ENCODE assay signal across 6 cellular contexts in genomic region chr22:24011735-24012068, GRCh38. TPM values are rescaled to one million over a fixed set of nuclear protein-coding genes. Genes with fewer than 3 reads are reported as not detected.
DNase-seq lines count a peak whose midpoint lies in the region; ATAC-seq and TF ChIP-seq lines count a peak whose summit lies in the region.

No MANE protein-coding gene starts in this region.

- DNase-seq in activated T-cell treated with anti-CD3 and anti-CD28 coated beads, Interleukin-2, amount 50 U/mL, for 4 hours, result no peak
- DNase-seq in activated T-cell treated with anti-CD3 and anti-CD28 coated beads, Interleukin-2, amount 50 U/mL, for 1 hour, result no peak
- DNase-seq in prostate gland (ENCODE audit: low spot score), result no peak
- no peak for DNase-seq in activated CD4-positive, alpha-beta T cell treated with anti-CD3 and anti-CD28 coated beads, Interleukin-2, amount 50 U/mL, for 1 hour

- H3K4me3 ChIP-seq in prostate gland, result peak overlapping the region; percentile 61 to 84

- no peaks in the 10 kb centered on the region for H3K9me3 ChIP-seq in prostate gland

- H3K27ac ChIP-seq in cingulate gyrus (ENCODE audit: low read depth, low read length) (peak overlapping the region; percentile 35), prostate gland (peak overlapping the region; percentile 28 to 66)

- H3K36me3 Mint-ChIP-seq in activated T-cell treated with anti-CD3 and anti-CD28 coated beads, Interleukin-2, amount 50 U/mL, for 4 hours (ENCODE audit: insufficient read depth), result peaks cover 3% of the 10 kb centered on the region

- H3K4me3 Mint-ChIP-seq in activated T-cell treated with anti-CD3 and anti-CD28 coated beads, Interleukin-2, amount 50 U/mL, for 4 hours, result peak overlapping the region; percentile 96

- no peaks in the 10 kb centered on the region for H3K4me1 ChIP-seq in prostate gland (replicated peaks)

- H3K27me3 ChIP-seq in prostate gland (replicated peaks; ENCODE audit: insufficient read depth), result no peaks in the 10 kb centered on the region

- H3K4me1 Mint-ChIP-seq in activated T-cell treated with anti-CD3 and anti-CD28 coated beads, Interleukin-2, amount 50 U/mL, for 4 hours (ENCODE audit: low read depth), result peaks cover 23% of the 10 kb centered on the region

- no peak for TF ChIP-seq CTCF in prostate gland (IDR thresholded peaks at IDR 0.05)

- no peak for TF ChIP-seq POLR2A in prostate gland (IDR thresholded peaks at IDR 0.05)

- peaks cover 7% of the 10 kb centered on the region for H3K9me3 Mint-ChIP-seq in activated T-cell treated with anti-CD3 and anti-CD28 coated beads, Interleukin-2, amount 50 U/mL, for 4 hours

- WGBS in prostate gland, result 0% methylated on average over 10 of the region's 10 CpGs

- no peaks in the 10 kb centered on the region for H3K27me3 Mint-ChIP-seq in activated T-cell treated with anti-CD3 and anti-CD28 coated beads, Interleukin-2, amount 50 U/mL, for 4 hours (ENCODE audit: low read depth)

- H3K36me3 ChIP-seq in prostate gland, result no peaks in the 10 kb centered on the region

- ATAC-seq in activated T-cell treated with anti-CD3 and anti-CD28 coated beads, Interleukin-2, amount 50 U/mL, for 4 hours, result no peak
- ATAC-seq in GM21423 (IDR thresholded peaks at IDR 0.05; ENCODE audit: unreplicated experiment), result no peak

- intact Hi-C loops in prostate gland (cut with DNase I), result no loop called here

RNA-seq across cellular contexts. Expression of gene CABIN1, which starts 0.6 kb away (rescaled TPM):
- 10 to 100 TPM; 61.5 to 69.7 (median 67.0) TPM for total RNA-seq in activated T-cell treated with anti-CD3 and anti-CD28 coated beads, Interleukin-2, amount 50 U/mL, for 4 hours
- 10 to 100 TPM; 41.1 to 85.8 TPM for total RNA-seq in prostate gland

RNA-seq across cellular contexts. Expression of gene GSTT4, which starts 6.4 kb away (rescaled TPM):
- total RNA-seq in activated T-cell treated with anti-CD3 and anti-CD28 coated beads, Interleukin-2, amount 50 U/mL, for 4 hours, result not detected
- total RNA-seq in prostate gland, result under 1 TPM in 1 of 2 donors, not detected in 1; 0.80 TPM

RNA-seq across cellular contexts. Expression of gene GSTT2, which starts 31.8 kb away (rescaled TPM):
- total RNA-seq in activated T-cell treated with anti-CD3 and anti-CD28 coated beads, Interleukin-2, amount 50 U/mL, for 4 hours, result not detected
- total RNA-seq in prostate gland, result not detected

RNA-seq across cellular contexts. Expression of gene DDT, which starts 37.5 kb away (rescaled TPM):
- 100 to 1,000 TPM in 1 of 3 donors, 10 to 100 TPM in 2; 74.2 to 107 (median 85.1) TPM for total RNA-seq in activated T-cell treated with anti-CD3 and anti-CD28 coated beads, Interleukin-2, amount 50 U/mL, for 4 hours
- 100 to 1,000 TPM; 131 to 285 TPM for total RNA-seq in prostate gland

RNA-seq across cellular contexts. Expression of gene DDTL, which starts 45.0 kb away (rescaled TPM):
- total RNA-seq in activated T-cell treated with anti-CD3 and anti-CD28 coated beads, Interleukin-2, amount 50 U/mL, for 4 hours, result 1 to 10 TPM in 2 of 3 donors, not detected in 1; 2.2 to 3.0 TPM
- total RNA-seq in prostate gland, result 1 to 10 TPM in 1 of 2 donors, not detected in 1; 2.2 TPM
